Comparison of ENCODE assay signal across 7 cellular contexts in genomic region chr4:109908741-109909140, GRCh38.
"Had no signal": no experiment of that assay in that cellular context is flagged by ENCODE, and none has a peak within 500 bp of the region (broad histone marks: within the 10 kb centered on the region; RNA-seq: fewer than 3 reads in every experiment).

No MANE protein-coding gene starts in this region.

- ATAC-seq: GM23338 had no signal

- DNase-seq: H9, HCEC 1CT, IMR-90 had no signal

- H3K4me3 ChIP-seq: GM23338 had no signal

- FAIRE-seq: H1, H54, HTR-8/SVneo had no signal
